ENCODE assay signal across 1 cellular context in genomic region chr1:221851341-221851740, GRCh38.
TF ChIP-seq lines count a peak whose summit lies in the region.

No MANE protein-coding gene starts in this region.

TF ChIP-seq in SK-N-SH, 30 proteins besides CTCF, POLR2A, EP300 and RAD21 (continued from another document):
- no peak for TF ChIP-seq ZBTB33 (IDR thresholded peaks at IDR 0.05; ENCODE audit: borderline replicate concordance, low read depth)
- TF ChIP-seq FOXM1 (IDR thresholded peaks at IDR 0.05; ENCODE audit: low read depth) = no peak
- no peak for TF ChIP-seq YY1 (IDR thresholded peaks at IDR 0.05; ENCODE audit: low read depth)
- TF ChIP-seq MEF2A (IDR thresholded peaks at IDR 0.05; ENCODE audit: borderline replicate concordance, low read depth) = no peak
- no peak for TF ChIP-seq RXRA (IDR thresholded peaks at IDR 0.05; ENCODE audit: borderline replicate concordance, low read depth)
- TF ChIP-seq USF2 (IDR thresholded peaks at IDR 0.05; ENCODE audit: borderline replicate concordance, low read depth, low read length) = no peak
- no peak for TF ChIP-seq NFIC (IDR thresholded peaks at IDR 0.05; ENCODE audit: borderline replicate concordance)
- TF ChIP-seq, protein P1, sequence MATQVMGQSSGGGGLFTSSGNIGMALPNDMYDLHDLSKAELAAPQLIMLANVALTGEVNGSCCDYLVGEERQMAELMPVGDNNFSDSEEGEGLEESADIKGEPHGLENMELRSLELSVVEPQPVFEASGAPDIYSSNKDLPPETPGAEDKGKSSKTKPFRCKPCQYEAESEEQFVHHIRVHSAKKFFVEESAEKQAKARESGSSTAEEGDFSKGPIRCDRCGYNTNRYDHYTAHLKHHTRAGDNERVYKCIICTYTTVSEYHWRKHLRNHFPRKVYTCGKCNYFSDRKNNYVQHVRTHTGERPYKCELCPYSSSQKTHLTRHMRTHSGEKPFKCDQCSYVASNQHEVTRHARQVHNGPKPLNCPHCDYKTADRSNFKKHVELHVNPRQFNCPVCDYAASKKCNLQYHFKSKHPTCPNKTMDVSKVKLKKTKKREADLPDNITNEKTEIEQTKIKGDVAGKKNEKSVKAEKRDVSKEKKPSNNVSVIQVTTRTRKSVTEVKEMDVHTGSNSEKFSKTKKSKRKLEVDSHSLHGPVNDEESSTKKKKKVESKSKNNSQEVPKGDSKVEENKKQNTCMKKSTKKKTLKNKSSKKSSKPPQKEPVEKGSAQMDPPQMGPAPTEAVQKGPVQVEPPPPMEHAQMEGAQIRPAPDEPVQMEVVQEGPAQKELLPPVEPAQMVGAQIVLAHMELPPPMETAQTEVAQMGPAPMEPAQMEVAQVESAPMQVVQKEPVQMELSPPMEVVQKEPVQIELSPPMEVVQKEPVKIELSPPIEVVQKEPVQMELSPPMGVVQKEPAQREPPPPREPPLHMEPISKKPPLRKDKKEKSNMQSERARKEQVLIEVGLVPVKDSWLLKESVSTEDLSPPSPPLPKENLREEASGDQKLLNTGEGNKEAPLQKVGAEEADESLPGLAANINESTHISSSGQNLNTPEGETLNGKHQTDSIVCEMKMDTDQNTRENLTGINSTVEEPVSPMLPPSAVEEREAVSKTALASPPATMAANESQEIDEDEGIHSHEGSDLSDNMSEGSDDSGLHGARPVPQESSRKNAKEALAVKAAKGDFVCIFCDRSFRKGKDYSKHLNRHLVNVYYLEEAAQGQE (IDR thresholded peaks at IDR 0.05; ENCODE audit: low read depth, low read length) = no peak
- no peak for TF ChIP-seq FOSL2 (IDR thresholded peaks at IDR 0.05; ENCODE audit: borderline replicate concordance, low read depth)
- TF ChIP-seq CHD2 (IDR thresholded peaks at IDR 0.05; ENCODE audit: low read length, partially characterized antibody) = no peak
- no peak for TF ChIP-seq PBX3 (IDR thresholded peaks at IDR 0.05)
- no peak for TF ChIP-seq EZH2phosphoT487 (IDR thresholded peaks at IDR 0.05; ENCODE audit: borderline replicate concordance, low read depth)
- TF ChIP-seq FOXJ3 (CRISPR knock-in tag; IDR thresholded peaks at IDR 0.05) = no peak
- no peak for TF ChIP-seq ELF1 (IDR thresholded peaks at IDR 0.05)
- TF ChIP-seq NRF1 (IDR thresholded peaks at IDR 0.05; ENCODE audit: low read depth, low read length) = no peak
